21 cellular contexts compared by ENCODE assay signal in the genomic region with DNA sequence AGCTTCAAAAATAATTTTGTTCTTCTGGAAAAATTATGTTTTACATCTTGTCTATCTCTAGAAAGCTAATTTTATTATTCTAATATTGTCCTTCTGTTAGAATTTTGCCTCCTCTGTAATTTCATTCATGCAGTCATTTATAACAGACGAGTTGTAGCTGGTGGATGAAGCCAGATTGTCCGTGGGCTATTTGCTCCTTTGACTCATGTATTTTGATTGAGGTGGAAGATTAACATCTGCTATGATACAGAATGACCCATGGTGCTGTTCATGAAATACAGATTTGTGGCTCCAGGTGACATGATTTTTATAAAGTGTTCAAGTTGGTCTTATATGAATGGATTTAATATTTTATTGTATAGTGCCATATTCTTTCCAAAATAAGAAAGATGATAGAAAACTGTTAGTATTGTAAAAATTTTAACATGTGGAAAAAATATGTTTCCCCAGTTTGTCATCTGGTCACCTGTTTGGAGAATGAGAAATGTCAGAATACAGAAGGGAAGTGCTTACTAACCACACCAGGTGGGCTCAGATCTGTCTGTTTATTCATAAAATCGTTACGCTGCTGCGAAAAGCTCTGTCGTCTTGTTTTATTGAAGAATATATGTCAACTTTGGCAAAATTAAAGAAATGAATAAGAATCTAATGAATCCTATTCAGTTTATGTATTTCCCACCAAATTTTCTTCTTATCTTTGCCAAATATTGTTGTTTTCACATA. TPM values are rescaled to one million over a fixed set of nuclear protein-coding genes. Genes with fewer than 3 reads are reported as not detected.
"Had no signal": no experiment of that assay in that cellular context is flagged by ENCODE, and none has a peak within 500 bp of the region (broad histone marks: within the 10 kb centered on the region; RNA-seq: fewer than 3 reads in every experiment).

No MANE protein-coding gene starts in this region.

- H3K27ac ChIP-seq: epithelial cell of prostate, esophagus squamous epithelium, heart right ventricle, left ventricle myocardium inferior, transverse colon had no signal

- H3K36me3 ChIP-seq: esophagus squamous epithelium, heart right ventricle, left ventricle myocardium inferior, transverse colon, uterus had no signal

- H3K4me1 ChIP-seq: esophagus squamous epithelium, heart right ventricle, left ventricle myocardium inferior, transverse colon, uterus had no signal

- H3K4me3 ChIP-seq: left ventricle myocardium inferior, lung, transverse colon had no signal

- ATAC-seq: activated CD8-positive, alpha-beta memory T cell treated with anti-CD3 and anti-CD28 coated beads, Interleukin-2, amount 10 ng/mL, durations not matched to agents 7 days and 5 days; activated CD8-positive, alpha-beta T cell treated with anti-CD3 and anti-CD28 coated beads for 36 hours; activated naive CD4-positive, alpha-beta T cell treated with anti-CD3 and anti-CD28 coated beads, Interleukin-2, amount 50 U/mL, for 72 hours; heart right ventricle; right cardiac atrium had no signal

- DNase-seq: activated B cell treated with CpG ODN at 0.5 μM for 24 hours; activated CD4-positive, alpha-beta T cell treated with anti-CD3 and anti-CD28 coated beads, Interleukin-2, amount 50 U/mL, for 1 hour; activated CD8-positive, alpha-beta memory T cell treated with anti-CD3 and anti-CD28 coated beads, Interleukin-2, amount 10 ng/mL, durations not matched to agents 7 days and 5 days; activated CD8-positive, alpha-beta T cell treated with anti-CD3 and anti-CD28 coated beads for 36 hours; activated T-cell treated with anti-CD3 and anti-CD28 coated beads, Interleukin-2, amount 50 U/mL, for 48 hours; anterior cingulate cortex; effector CD8-positive, alpha-beta T cell; esophagus squamous epithelium; foreskin melanocyte; heart right ventricle; left ventricle myocardium inferior; posterior cingulate gyrus; right cardiac atrium; stimulated activated CD4-positive, alpha-beta T cell treated with anti-CD3 and anti-CD28 coated beads, Interleukin-15, amount 100 ng/mL, for 24 hours; stimulated activated CD4-positive, alpha-beta T cell treated with anti-CD3 and anti-CD28 coated beads, Interleukin-2, amount 100 ng/mL, for 24 hours; stimulated activated naive CD4-positive, alpha-beta T cell treated with Interleukin-2 at 50 U/mL for 16 hours; transverse colon; uterus had no signal

RNA-seq across cellular contexts. Expression of gene L3MBTL4, which starts 20.4 kb away (rescaled TPM):
- total RNA-seq: activated CD8-positive, alpha-beta T cell treated with anti-CD3 and anti-CD28 coated beads for 36 hours had no signal
